ENCODE assay signal across 2 cellular contexts in the genomic region with DNA sequence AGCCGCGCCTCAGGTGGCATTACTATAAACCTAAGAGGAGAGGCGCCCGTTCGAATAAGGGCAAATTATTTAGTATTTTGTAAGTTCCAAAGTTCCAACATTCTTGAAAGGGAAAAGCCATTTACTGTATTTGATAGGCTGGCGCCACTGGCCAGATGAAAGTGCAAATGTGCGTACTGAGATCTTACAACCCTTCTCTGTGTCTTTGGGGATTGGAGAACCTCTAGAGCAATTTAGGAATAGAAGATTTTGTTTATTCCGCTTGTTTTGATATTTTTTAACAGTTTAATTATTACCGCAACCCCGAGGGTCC.
TF ChIP-seq lines count a peak whose summit lies in the region.

No MANE protein-coding gene starts in this region.

TF ChIP-seq in GM12878, 131 proteins besides CTCF, POLR2A, EP300 and RAD21:
- TF ChIP-seq, protein P1, sequence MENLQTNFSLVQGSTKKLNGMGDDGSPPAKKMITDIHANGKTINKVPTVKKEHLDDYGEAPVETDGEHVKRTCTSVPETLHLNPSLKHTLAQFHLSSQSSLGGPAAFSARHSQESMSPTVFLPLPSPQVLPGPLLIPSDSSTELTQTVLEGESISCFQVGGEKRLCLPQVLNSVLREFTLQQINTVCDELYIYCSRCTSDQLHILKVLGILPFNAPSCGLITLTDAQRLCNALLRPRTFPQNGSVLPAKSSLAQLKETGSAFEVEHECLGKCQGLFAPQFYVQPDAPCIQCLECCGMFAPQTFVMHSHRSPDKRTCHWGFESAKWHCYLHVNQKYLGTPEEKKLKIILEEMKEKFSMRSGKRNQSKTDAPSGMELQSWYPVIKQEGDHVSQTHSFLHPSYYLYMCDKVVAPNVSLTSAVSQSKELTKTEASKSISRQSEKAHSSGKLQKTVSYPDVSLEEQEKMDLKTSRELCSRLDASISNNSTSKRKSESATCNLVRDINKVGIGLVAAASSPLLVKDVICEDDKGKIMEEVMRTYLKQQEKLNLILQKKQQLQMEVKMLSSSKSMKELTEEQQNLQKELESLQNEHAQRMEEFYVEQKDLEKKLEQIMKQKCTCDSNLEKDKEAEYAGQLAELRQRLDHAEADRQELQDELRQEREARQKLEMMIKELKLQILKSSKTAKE (IDR thresholded peaks at IDR 0.05; ENCODE audit: low read depth, poor library complexity, severe bottlenecking) = no peak
- TF ChIP-seq, protein P2, sequence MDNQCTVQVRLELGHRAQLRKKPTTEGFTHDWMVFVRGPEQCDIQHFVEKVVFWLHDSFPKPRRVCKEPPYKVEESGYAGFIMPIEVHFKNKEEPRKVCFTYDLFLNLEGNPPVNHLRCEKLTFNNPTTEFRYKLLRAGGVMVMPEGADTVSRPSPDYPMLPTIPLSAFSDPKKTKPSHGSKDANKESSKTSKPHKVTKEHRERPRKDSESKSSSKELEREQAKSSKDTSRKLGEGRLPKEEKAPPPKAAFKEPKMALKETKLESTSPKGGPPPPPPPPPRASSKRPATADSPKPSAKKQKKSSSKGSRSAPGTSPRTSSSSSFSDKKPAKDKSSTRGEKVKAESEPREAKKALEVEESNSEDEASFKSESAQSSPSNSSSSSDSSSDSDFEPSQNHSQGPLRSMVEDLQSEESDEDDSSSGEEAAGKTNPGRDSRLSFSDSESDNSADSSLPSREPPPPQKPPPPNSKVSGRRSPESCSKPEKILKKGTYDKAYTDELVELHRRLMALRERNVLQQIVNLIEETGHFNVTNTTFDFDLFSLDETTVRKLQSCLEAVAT (IDR thresholded peaks at IDR 0.05) = peak; percentile 90
- TF ChIP-seq, protein P3, sequence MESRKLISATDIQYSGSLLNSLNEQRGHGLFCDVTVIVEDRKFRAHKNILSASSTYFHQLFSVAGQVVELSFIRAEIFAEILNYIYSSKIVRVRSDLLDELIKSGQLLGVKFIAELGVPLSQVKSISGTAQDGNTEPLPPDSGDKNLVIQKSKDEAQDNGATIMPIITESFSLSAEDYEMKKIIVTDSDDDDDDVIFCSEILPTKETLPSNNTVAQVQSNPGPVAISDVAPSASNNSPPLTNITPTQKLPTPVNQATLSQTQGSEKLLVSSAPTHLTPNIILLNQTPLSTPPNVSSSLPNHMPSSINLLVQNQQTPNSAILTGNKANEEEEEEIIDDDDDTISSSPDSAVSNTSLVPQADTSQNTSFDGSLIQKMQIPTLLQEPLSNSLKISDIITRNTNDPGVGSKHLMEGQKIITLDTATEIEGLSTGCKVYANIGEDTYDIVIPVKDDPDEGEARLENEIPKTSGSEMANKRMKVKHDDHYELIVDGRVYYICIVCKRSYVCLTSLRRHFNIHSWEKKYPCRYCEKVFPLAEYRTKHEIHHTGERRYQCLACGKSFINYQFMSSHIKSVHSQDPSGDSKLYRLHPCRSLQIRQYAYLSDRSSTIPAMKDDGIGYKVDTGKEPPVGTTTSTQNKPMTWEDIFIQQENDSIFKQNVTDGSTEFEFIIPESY (IDR thresholded peaks at IDR 0.05) = 0 out of 2 replicates have a peak, but pooled peaks have one; percentile 54

TF ChIP-seq in liver, 16 proteins besides CTCF, POLR2A, EP300 and RAD21:
- TF ChIP-seq YY1 (IDR thresholded peaks at IDR 0.05) (no peak), HNF4G (IDR thresholded peaks at IDR 0.05) (no peak), ATF3 (IDR thresholded peaks at IDR 0.05) (no peak), RXRA (IDR thresholded peaks at IDR 0.05) (no peak)
